ENCODE assay signal across 17 cellular contexts in the genomic region with DNA sequence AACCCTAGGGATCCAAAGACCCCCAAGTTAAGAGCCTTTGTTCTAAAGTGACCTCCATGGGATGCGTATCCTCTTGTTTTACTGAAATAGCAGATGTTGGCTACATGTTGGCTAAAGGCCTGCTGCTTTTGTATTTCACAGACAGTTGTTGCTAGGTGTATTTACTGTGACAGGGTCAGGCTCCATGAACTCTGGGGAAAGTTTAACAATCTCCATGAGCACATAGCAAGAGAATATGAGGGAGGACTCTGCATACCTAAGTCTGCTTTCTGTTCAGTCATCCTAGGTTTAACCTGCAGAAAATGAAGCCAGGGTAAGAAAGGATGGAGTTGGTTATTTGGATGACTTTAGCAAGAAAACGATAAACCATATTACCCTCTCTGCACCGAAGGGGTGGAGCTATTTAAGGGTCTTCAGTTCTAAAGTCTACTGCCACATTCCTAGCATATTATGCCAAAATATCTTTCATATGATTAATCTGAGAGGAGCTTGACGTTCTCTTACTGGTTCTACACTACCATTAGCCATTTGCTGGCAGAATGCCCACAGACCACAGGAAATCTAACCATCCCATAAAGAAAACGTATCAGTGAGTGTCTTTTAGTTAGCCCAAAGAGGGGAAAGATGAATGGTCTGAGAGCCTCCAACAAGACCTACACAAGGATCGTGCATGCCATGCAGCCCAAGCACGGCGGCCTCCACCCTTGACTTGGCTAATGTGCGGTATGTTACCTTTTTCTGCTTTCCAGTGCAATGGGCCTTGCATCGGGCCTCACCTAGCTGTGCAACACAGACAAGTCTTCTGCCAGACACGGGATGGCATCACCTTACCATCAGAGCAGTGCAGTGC.
DNase-seq lines count a peak whose midpoint lies in the region; ATAC-seq and TF ChIP-seq lines count a peak whose summit lies in the region.
"Had no signal": no experiment of that assay in that cellular context is flagged by ENCODE, and none has a peak within 500 bp of the region (broad histone marks: within the 10 kb centered on the region; RNA-seq: fewer than 3 reads in every experiment).

No MANE protein-coding gene starts in this region.

- H3K4me3 Mint-ChIP-seq in chondrocyte (ENCODE audit: unreplicated experiment) = no peak overlapping the region
- H3K4me3 Mint-ChIP-seq in activated T-cell treated with anti-CD3 and anti-CD28 coated beads, Interleukin-2, amount 50 U/mL, for 4 hours = no peak overlapping the region
- H3K4me3 Mint-ChIP-seq: activated CD8-positive, alpha-beta T cell treated with anti-CD3 and anti-CD28 coated beads, Interleukin-2, amount 10 ng/mL, durations not matched to agents 7 days and 5 days; activated T-helper 1 cell treated with anti-CD3 and anti-CD28 coated beads, Interleukin-12 subunit alpha, Interleukin-12 subunit beta, Interleukin-2, Interleukin-4 antibody, amounts not matched to agents 30 ng/mL and 10 ng/mL and 1 ng/mL, durations not matched to agents 14 hours and 24 hours and 36 hours had no signal

- H2BK12ac ChIP-seq in mesenchymal stem cell (ENCODE audit: low read length in 2 of 2) = no peak overlapping the region

- no peak overlapping the region for H2BK15ac ChIP-seq in mesenchymal stem cell (ENCODE audit: low read depth, poor library complexity, severe bottlenecking)

- 85% methylated on average over 8 of the region's 11 CpGs for WGBS in mesenchymal stem cell

- H3K23ac ChIP-seq in mesenchymal stem cell (ENCODE audit: low read length in 2 of 2) = no peak overlapping the region

- H3K27me3 ChIP-seq in mesenchymal stem cell (ENCODE audit: control insufficient read depth in 1 of 2, insufficient read depth in 1 of 2, low read length in 2 of 2) = no peaks in the 10 kb centered on the region

- no peak overlapping the region for H3K18ac ChIP-seq in mesenchymal stem cell (ENCODE audit: low read depth in 1 of 2, low read length in 2 of 2)

- H3K4me2 ChIP-seq in mesenchymal stem cell (ENCODE audit: low read length, poor library complexity, severe bottlenecking) = no peak overlapping the region

- H2AK5ac ChIP-seq in mesenchymal stem cell (ENCODE audit: low read length, severe bottlenecking) = peak overlapping the region; percentile 65

- H3K4me3 ChIP-seq in AG10803 (ENCODE audit: low read length) (no peak overlapping the region), mesenchymal stem cell (ENCODE audit: insufficient read depth in 1 of 2, low read depth in 1 of 2, low read length in 2 of 2) (no peak overlapping the region), coronary artery (no peak overlapping the region)
- H3K4me3 ChIP-seq: heart right ventricle, SK-N-MC had no signal

- no peak overlapping the region for H2AFZ ChIP-seq in mesenchymal stem cell (ENCODE audit: low read depth, low read length)

- no peak overlapping the region for H2BK120ac ChIP-seq in mesenchymal stem cell (ENCODE audit: low read depth, low read length)

- intact Hi-C loops in posterior vena cava (cut with DNase I) = no loop called here

- peaks cover 0 to 84% of the 10 kb centered on the region in 2 experiments for H3K36me3 ChIP-seq in mesenchymal stem cell (ENCODE audit: control insufficient read depth in 1 of 2, insufficient read depth in 2 of 2, low read depth in 1 of 2, low read length in 2 of 2)
- H3K36me3 ChIP-seq: heart right ventricle had no signal

- H3K36me3 Mint-ChIP-seq in chondrocyte (ENCODE audit: low read depth) = peaks cover 4% of the 10 kb centered on the region
- H3K36me3 Mint-ChIP-seq in activated T-cell treated with anti-CD3 and anti-CD28 coated beads, Interleukin-2, amount 50 U/mL, for 4 hours (ENCODE audit: insufficient read depth) = no peaks in the 10 kb centered on the region

- H3K27me3 Mint-ChIP-seq in chondrocyte (ENCODE audit: low read depth) = no peaks in the 10 kb centered on the region
- peaks cover 5% of the 10 kb centered on the region for H3K27me3 Mint-ChIP-seq in activated T-cell treated with anti-CD3 and anti-CD28 coated beads, Interleukin-2, amount 50 U/mL, for 4 hours (ENCODE audit: low read depth)

- peak overlapping the region; percentile 27 for H3K27ac Mint-ChIP-seq in chondrocyte (ENCODE audit: unreplicated experiment)
- H3K27ac Mint-ChIP-seq: activated CD8-positive, alpha-beta T cell treated with anti-CD3 and anti-CD28 coated beads, Interleukin-2, amount 10 ng/mL, durations not matched to agents 7 days and 5 days; activated T-helper 1 cell treated with anti-CD3 and anti-CD28 coated beads, Interleukin-12 subunit alpha, Interleukin-12 subunit beta, Interleukin-2, Interleukin-4 antibody, amounts not matched to agents 30 ng/mL and 10 ng/mL and 1 ng/mL, durations not matched to agents 14 hours and 24 hours and 36 hours had no signal

- no peaks in the 10 kb centered on the region for H3K9me3 ChIP-seq in mesenchymal stem cell (ENCODE audit: control insufficient read depth, low read length)

- ATAC-seq in HG03460 (IDR thresholded peaks at IDR 0.05; ENCODE audit: unreplicated experiment) = no peak
- no peak for ATAC-seq in activated T-cell treated with anti-CD3 and anti-CD28 coated beads, Interleukin-2, amount 50 U/mL, for 4 hours
- ATAC-seq: activated CD8-positive, alpha-beta T cell treated with anti-CD3 and anti-CD28 coated beads, Interleukin-2, amount 10 ng/mL, durations not matched to agents 7 days and 5 days; HCT116; heart right ventricle; stimulated activated naive CD8-positive, alpha-beta T cell treated with anti-CD3 and anti-CD28 coated beads, Interleukin-15, Interleukin-2, amounts not matched to agents 100 U/mL and 50 U/mL, for 24 hours had no signal

- peak overlapping the region; percentile 34 for H2BK5ac ChIP-seq in mesenchymal stem cell (ENCODE audit: low read depth, low read length, poor library complexity, severe bottlenecking)

- peaks cover 28% of the 10 kb centered on the region for H3K4me1 Mint-ChIP-seq in chondrocyte (ENCODE audit: low read depth)
- no peaks in the 10 kb centered on the region for H3K4me1 Mint-ChIP-seq in activated T-cell treated with anti-CD3 and anti-CD28 coated beads, Interleukin-2, amount 50 U/mL, for 4 hours (ENCODE audit: low read depth)

- DNase-seq in AG10803 (ENCODE audit: low read depth) (peak; percentile 56), LHCN-M2 (ENCODE audit: low read depth) (peak; percentile 87), chondrocyte (ENCODE audit: low spot score) (no peak), mesenchymal stem cell (no peak), coronary artery (ENCODE audit: low spot score) (no peak), posterior vena cava (ENCODE audit: low spot score) (no peak)
- DNase-seq in activated T-cell treated with anti-CD3 and anti-CD28 coated beads, Interleukin-2, amount 50 U/mL, for 4 hours = no peak
- DNase-seq: activated CD8-positive, alpha-beta T cell treated with anti-CD3 and anti-CD28 coated beads, Interleukin-2, amount 10 ng/mL, durations not matched to agents 7 days and 5 days; GDM1; heart right ventricle; KG1; kidney; stimulated activated naive CD8-positive, alpha-beta T cell treated with anti-CD3 and anti-CD28 coated beads, Interleukin-15, Interleukin-2, amounts not matched to agents 100 U/mL and 50 U/mL, for 24 hours had no signal

- peak overlapping the region; percentile 12 for H4K8ac ChIP-seq in mesenchymal stem cell (ENCODE audit: low read length)

- no peak overlapping the region for H3K14ac ChIP-seq in mesenchymal stem cell (ENCODE audit: low read length in 2 of 2)

- no peak overlapping the region for H4K91ac ChIP-seq in mesenchymal stem cell (ENCODE audit: low read length)

- H3K27ac ChIP-seq in mesenchymal stem cell (ENCODE audit: low read length, poor library complexity, severe bottlenecking) (peak overlapping the region; percentile 82), coronary artery (no peak overlapping the region)
- H3K27ac ChIP-seq: heart right ventricle, SK-N-MC had no signal

- TF ChIP-seq CTCF in AG10803 (conservative IDR thresholded peaks at IDR 0.05; ENCODE audit: low read length) = no peak
- no peak for TF ChIP-seq CTCF in chondrocyte (IDR thresholded peaks at IDR 0.05)
- no peak for TF ChIP-seq CTCF in coronary artery (IDR thresholded peaks at IDR 0.05)

- H3K4ac ChIP-seq in mesenchymal stem cell (ENCODE audit: low read depth in 1 of 2, low read length in 2 of 2) = no peak overlapping the region

- H3K9me3 Mint-ChIP-seq in chondrocyte (ENCODE audit: low read depth) = peaks cover 24% of the 10 kb centered on the region
- H3K9me3 Mint-ChIP-seq in activated T-cell treated with anti-CD3 and anti-CD28 coated beads, Interleukin-2, amount 50 U/mL, for 4 hours = peaks cover 19% of the 10 kb centered on the region

- peaks cover 37% of the 10 kb centered on the region for H3K4me1 ChIP-seq in mesenchymal stem cell (ENCODE audit: control insufficient read depth, insufficient read depth, low read depth, low read length)
- H3K4me1 ChIP-seq: heart right ventricle had no signal

- H3K79me1 ChIP-seq in mesenchymal stem cell (replicated peaks; ENCODE audit: low read length, poor library complexity, severe bottlenecking) = no peaks in the 10 kb centered on the region

- H3K9ac ChIP-seq in mesenchymal stem cell (ENCODE audit: low read length) = no peak overlapping the region

Comparison
In these comparisons a context has a peak if more than half of its experiments do, and no peak if none do; other contexts are left out.
1. DNase-seq: peak in AG10803 (single experiment) and LHCN-M2 (single experiment); none in chondrocyte (single experiment), mesenchymal stem cell (single experiment), coronary artery (single experiment), posterior vena cava (single experiment) and activated T-cell treated with anti-CD3 and anti-CD28 coated beads, Interleukin-2, amount 50 U/mL, for 4 hours (single experiment).